8 cellular contexts compared by ENCODE assay signal in genomic region chr1:17539526-17540254, GRCh38. TPM values are rescaled to one million over a fixed set of nuclear protein-coding genes. Genes with fewer than 3 reads are reported as not detected.
DNase-seq lines count a peak whose midpoint lies in the region; ATAC-seq and TF ChIP-seq lines count a peak whose summit lies in the region.

ARHGEF10L (plus strand) TSS chr1:17539698; CDS start chr1:17580596, 40,898 bp downstream.

- peaks cover 16% of the 10 kb centered on the region for H3K79me1 ChIP-seq in mesenchymal stem cell (replicated peaks; ENCODE audit: low read length, poor library complexity, severe bottlenecking)

- H3K4me1 ChIP-seq in BLaER1 (peaks cover 43% of the 10 kb centered on the region), duodenal mucosa (ENCODE audit: control insufficient read depth in 1 of 2, insufficient read depth in 2 of 2, low read length in 2 of 2) (peaks cover 21 to 37% of the 10 kb centered on the region in 2 donors), mesenchymal stem cell (ENCODE audit: control insufficient read depth, insufficient read depth, low read depth, low read length) (peaks cover 15% of the 10 kb centered on the region), tibial nerve (peaks cover 0 to 44% (median 14%) of the 10 kb centered on the region in 4 donors)

- H2AK5ac ChIP-seq in mesenchymal stem cell (ENCODE audit: low read length, severe bottlenecking): no peak within 1 kb of the TSS

- peak in 2 of 5 experiments; percentile 20 to 23 for TF ChIP-seq CTCF in tibial nerve (IDR thresholded peaks at IDR 0.05)

- peak in 1 of 2 donors; percentile 8 for TF ChIP-seq POLR2A in tibial nerve (IDR thresholded peaks at IDR 0.05)

- H3K36me3 ChIP-seq in BLaER1: no peaks in the 10 kb centered on the region
- no peaks in the 10 kb centered on the region for H3K36me3 ChIP-seq in duodenal mucosa (ENCODE audit: control insufficient read depth in 1 of 2, insufficient read depth in 2 of 2, low read length in 2 of 2)
- no peaks in the 10 kb centered on the region for H3K36me3 ChIP-seq in mesenchymal stem cell (ENCODE audit: control insufficient read depth in 1 of 2, insufficient read depth in 2 of 2, low read depth in 1 of 2, low read length in 2 of 2)
- H3K36me3 ChIP-seq in tibial nerve: no peaks in the 10 kb centered on the region

- no peaks in the 10 kb centered on the region for H3K9me3 ChIP-seq in BLaER1
- no peaks in the 10 kb centered on the region for H3K9me3 ChIP-seq in duodenal mucosa (ENCODE audit: control insufficient read depth in 1 of 2, low read length in 2 of 2)
- H3K9me3 ChIP-seq in mesenchymal stem cell (ENCODE audit: control insufficient read depth, low read length): no peaks in the 10 kb centered on the region
- no peaks in the 10 kb centered on the region for H3K9me3 ChIP-seq in tibial nerve

- under 1% methylated on average over 32 of the region's 105 CpGs for WGBS in mesenchymal stem cell
- WGBS in tibial nerve, 2 donors: 0 to 1% methylated on average over 14 to 46 of the region's 105 CpGs

- ATAC-seq in HG02973 (IDR thresholded peaks at IDR 0.05; ENCODE audit: unreplicated experiment): no peak
- no peak for ATAC-seq in HG02571 (IDR thresholded peaks at IDR 0.05; ENCODE audit: unreplicated experiment)

- peak within 1 kb of the TSS; percentile 49 to 85 (median 80) for H3K4me3 Mint-ChIP-seq in IgD-negative memory B cell

- peak within 1 kb of the TSS; percentile 58 for H2AFZ ChIP-seq in mesenchymal stem cell (ENCODE audit: low read depth, low read length)

- H3K27me3 Mint-ChIP-seq in IgD-negative memory B cell: peaks cover 21% of the 10 kb centered on the region

- H3K27ac ChIP-seq in BLaER1 (peak within 1 kb of the TSS; percentile 89), duodenal mucosa (ENCODE audit: low read depth, low read length) (peak within 1 kb of the TSS; percentile 51), mesenchymal stem cell (ENCODE audit: low read length, poor library complexity, severe bottlenecking) (no peak within 1 kb of the TSS), tibial nerve (peak within 1 kb of the TSS; percentile 87 to 97 (median 92))

- DNase-seq in mesenchymal stem cell (peak; percentile 39), tibial nerve (ENCODE audit: low spot score in 2 of 2) (no peak)
- no peak for DNase-seq in stimulated activated naive CD4-positive, alpha-beta T cell treated with Interleukin-2 at 50 U/mL for 16 hours (lab: John Stamatoyannopoulos, UW)

- H3K36me3 Mint-ChIP-seq in IgD-negative memory B cell: no peaks in the 10 kb centered on the region

- H3K4ac ChIP-seq in mesenchymal stem cell (ENCODE audit: low read depth in 1 of 2, low read length in 2 of 2): peak within 1 kb of the TSS; percentile 78 to 86

- H2BK120ac ChIP-seq in mesenchymal stem cell (ENCODE audit: low read depth, low read length): peak within 1 kb of the TSS; percentile 86

- H4K8ac ChIP-seq in mesenchymal stem cell (ENCODE audit: low read length): peak within 1 kb of the TSS; percentile 74

- H3K14ac ChIP-seq in mesenchymal stem cell (ENCODE audit: low read length in 2 of 2): peak within 1 kb of the TSS; percentile 51 to 72

- H3K23ac ChIP-seq in mesenchymal stem cell (ENCODE audit: low read length in 2 of 2): peak within 1 kb of the TSS; percentile 3 to 60

- H3K4me2 ChIP-seq in BLaER1 (peak within 1 kb of the TSS; percentile 98), mesenchymal stem cell (ENCODE audit: low read length, poor library complexity, severe bottlenecking) (peak within 1 kb of the TSS; percentile 96)

- H2BK5ac ChIP-seq in mesenchymal stem cell (ENCODE audit: low read depth, low read length, poor library complexity, severe bottlenecking): no peak within 1 kb of the TSS

- peaks cover 14 to 22% (median 15%) of the 10 kb centered on the region in 3 donors for H3K4me1 Mint-ChIP-seq in IgD-negative memory B cell

- peak within 1 kb of the TSS; percentile 92 for H4K91ac ChIP-seq in mesenchymal stem cell (ENCODE audit: low read length)

- H3K9me3 Mint-ChIP-seq in IgD-negative memory B cell: peaks cover 0 to 3% (median 0%) of the 10 kb centered on the region in 3 donors

- H3K27me3 ChIP-seq in BLaER1 (no peaks in the 10 kb centered on the region), duodenal mucosa (ENCODE audit: control insufficient read depth in 1 of 2, insufficient read depth in 2 of 2, low read length in 2 of 2) (peaks cover 8 to 9% of the 10 kb centered on the region in 2 donors), mesenchymal stem cell (ENCODE audit: control insufficient read depth in 1 of 2, insufficient read depth in 1 of 2, low read length in 2 of 2) (no peaks in the 10 kb centered on the region), tibial nerve (no peaks in the 10 kb centered on the region)

- peak within 1 kb of the TSS in 1 of 2 experiments; percentile 75 for H2BK12ac ChIP-seq in mesenchymal stem cell (ENCODE audit: low read length in 2 of 2)

- peak within 1 kb of the TSS; percentile 83 to 92 for H3K18ac ChIP-seq in mesenchymal stem cell (ENCODE audit: low read depth in 1 of 2, low read length in 2 of 2)

- no peaks in the 10 kb centered on the region for H4K20me1 ChIP-seq in BLaER1

- H3K9ac ChIP-seq in BLaER1 (peak within 1 kb of the TSS; percentile 89), duodenal mucosa (ENCODE audit: low read depth in 1 of 2, low read length in 2 of 2) (peak within 1 kb of the TSS; percentile 73 to 74), mesenchymal stem cell (ENCODE audit: low read length) (peak within 1 kb of the TSS; percentile 93)

- peak within 1 kb of the TSS in 1 of 3 donors; percentile 16 for H3K27ac Mint-ChIP-seq in IgD-negative memory B cell

- H3K4me3 ChIP-seq in BLaER1 (peak within 1 kb of the TSS; percentile 90), duodenal mucosa (ENCODE audit: low read depth in 1 of 2, low read length in 2 of 2) (peak within 1 kb of the TSS; percentile 63 to 72), mesenchymal stem cell (ENCODE audit: insufficient read depth in 1 of 2, low read depth in 1 of 2, low read length in 2 of 2) (peak within 1 kb of the TSS; percentile 72 to 92), tibial nerve (peak within 1 kb of the TSS; percentile 56 to 92 (median 78))

- TF ChIP-seq EP300 in tibial nerve (IDR thresholded peaks at IDR 0.05): peak in 1 of 2 donors; percentile 15

- peak within 1 kb of the TSS; percentile 82 for H2BK15ac ChIP-seq in mesenchymal stem cell (ENCODE audit: low read depth, poor library complexity, severe bottlenecking)

RNA-seq across cellular contexts. Expression of gene ARHGEF10L, which starts in this region (rescaled TPM):
- not detected for polyA plus RNA-seq in IgD-negative memory B cell
- polyA plus RNA-seq in mesenchymal stem cell (2013, experiment 1 of 2): 6.9 TPM
- 7.2 TPM for polyA plus RNA-seq in mesenchymal stem cell (2013, experiment 2 of 2)
- 10 to 100 TPM; 38.5 to 73.8 (median 41.7) TPM for total RNA-seq in tibial nerve
